In genomic region chr10:93749218-93749799, GRCh38 we compare ENCODE assay signal across 16 cellular contexts. TPM values are rescaled to one million over a fixed set of nuclear protein-coding genes. Genes with fewer than 3 reads are reported as not detected.
DNase-seq lines count a peak whose midpoint lies in the region.
"Had no signal": no experiment of that assay in that cellular context is flagged by ENCODE, and none has a peak within 500 bp of the region (broad histone marks: within the 10 kb centered on the region; RNA-seq: fewer than 3 reads in every experiment).

No MANE protein-coding gene starts in this region.

- H3K4me1 ChIP-seq in ectodermal cell (ENCODE audit: control insufficient read depth, insufficient read depth, low read length) (peaks cover 43% of the 10 kb centered on the region), mesenchymal stem cell (ENCODE audit: control insufficient read depth, insufficient read depth, low read depth, low read length) (peaks cover 12% of the 10 kb centered on the region), HAP-1 (peaks cover 3% of the 10 kb centered on the region; the same call in 1 of the 2 replicates)
- H3K4me1 ChIP-seq: BLaER1, thyroid gland had no signal

- no peaks in the 10 kb centered on the region for H3K27me3 ChIP-seq in MG63
- H3K27me3 ChIP-seq in ectodermal cell (ENCODE audit: control insufficient read depth, insufficient read depth, low read length, poor library complexity, severe bottlenecking), result no peaks in the 10 kb centered on the region
- no peaks in the 10 kb centered on the region for H3K27me3 ChIP-seq in mesenchymal stem cell (ENCODE audit: control insufficient read depth in 1 of 2, insufficient read depth in 1 of 2, low read length in 2 of 2)
- H3K27me3 ChIP-seq in HAP-1 (ENCODE audit: low read depth), result peaks cover 3% of the 10 kb centered on the region; the same call in 1 of the 2 replicates
- H3K27me3 ChIP-seq: BLaER1, thyroid gland had no signal

- H2AFZ ChIP-seq in mesenchymal stem cell (ENCODE audit: low read depth, low read length), result no peak overlapping the region

- H3K4me3 ChIP-seq in MG63, result no peak overlapping the region
- no peak overlapping the region for H3K4me3 ChIP-seq in ectodermal cell (ENCODE audit: insufficient read depth, low read depth, low read length)
- H3K4me3 ChIP-seq in mesenchymal stem cell (ENCODE audit: insufficient read depth in 1 of 2, low read depth in 1 of 2, low read length in 2 of 2), result no peak overlapping the region
- no peak overlapping the region for H3K4me3 ChIP-seq in HAP-1
- H3K4me3 ChIP-seq: BLaER1, thyroid gland had no signal

- H3K9ac ChIP-seq in mesenchymal stem cell (ENCODE audit: low read length), result no peak overlapping the region
- H3K9ac ChIP-seq: BLaER1 had no signal

- 16 to 17% methylated on average over 5 of the region's 5 CpGs for WGBS in ectodermal cell, 2 experiments
- 56% methylated on average over 5 of the region's 5 CpGs for WGBS in mesenchymal stem cell

- H2BK12ac ChIP-seq in mesenchymal stem cell (ENCODE audit: low read length in 2 of 2), result peak overlapping the region; percentile 2 to 29

- H3K79me1 ChIP-seq in mesenchymal stem cell (replicated peaks; ENCODE audit: low read length, poor library complexity, severe bottlenecking), result no peaks in the 10 kb centered on the region

- H3K14ac ChIP-seq in mesenchymal stem cell (ENCODE audit: low read length in 2 of 2), result no peak overlapping the region

- no peak overlapping the region for H4K8ac ChIP-seq in mesenchymal stem cell (ENCODE audit: low read length)

- peak overlapping the region; percentile 18 to 80 for H3K18ac ChIP-seq in mesenchymal stem cell (ENCODE audit: low read depth in 1 of 2, low read length in 2 of 2)

- H3K9me3 ChIP-seq in MG63 (no peaks in the 10 kb centered on the region; the same call in 1 of the 2 replicates), ectodermal cell (ENCODE audit: control insufficient read depth, low read length) (no peaks in the 10 kb centered on the region), mesenchymal stem cell (ENCODE audit: control insufficient read depth, low read length) (no peaks in the 10 kb centered on the region), HAP-1 (no peaks in the 10 kb centered on the region)
- H3K9me3 ChIP-seq: BLaER1, thyroid gland had no signal

- H2BK120ac ChIP-seq in mesenchymal stem cell (ENCODE audit: low read depth, low read length), result no peak overlapping the region

- in situ Hi-C loops in Caki2 (cut with HindIII; ENCODE audit: low pct_unique_long_range_greater_than_20kb, low sequenced_read_pairs) (no loop called here), HAP-1 (cut with MboI; ENCODE audit: low sequenced_read_pairs) (no loop called here)

- peak overlapping the region; percentile 11 for H4K91ac ChIP-seq in mesenchymal stem cell (ENCODE audit: low read length)

- H2BK5ac ChIP-seq in mesenchymal stem cell (ENCODE audit: low read depth, low read length, poor library complexity, severe bottlenecking), result no peak overlapping the region

- peak overlapping the region; percentile 15 for H2AK5ac ChIP-seq in mesenchymal stem cell (ENCODE audit: low read length, severe bottlenecking)

- no peak overlapping the region for H3K23ac ChIP-seq in mesenchymal stem cell (ENCODE audit: low read length in 2 of 2)

- no peaks in the 10 kb centered on the region for H3K36me3 ChIP-seq in MG63
- H3K36me3 ChIP-seq in ectodermal cell (ENCODE audit: control insufficient read depth, insufficient read depth, low read length), result no peaks in the 10 kb centered on the region
- H3K36me3 ChIP-seq in mesenchymal stem cell (ENCODE audit: control insufficient read depth in 1 of 2, insufficient read depth in 2 of 2, low read depth in 1 of 2, low read length in 2 of 2), result no peaks in the 10 kb centered on the region
- H3K36me3 ChIP-seq in HAP-1 (replicated peaks), result no peaks in the 10 kb centered on the region
- H3K36me3 ChIP-seq: BLaER1, thyroid gland had no signal

- no peak overlapping the region for H2BK15ac ChIP-seq in mesenchymal stem cell (ENCODE audit: low read depth, poor library complexity, severe bottlenecking)

- H3K27ac ChIP-seq in ectodermal cell (ENCODE audit: insufficient read depth, low read depth, low read length, poor library complexity, severe bottlenecking), result peak overlapping the region; percentile 60
- H3K27ac ChIP-seq in mesenchymal stem cell (ENCODE audit: low read length, poor library complexity, severe bottlenecking), result peak overlapping the region; percentile 79
- H3K27ac ChIP-seq: BLaER1, thyroid gland had no signal

- H3K4ac ChIP-seq in mesenchymal stem cell (ENCODE audit: low read depth in 1 of 2, low read length in 2 of 2), result no peak overlapping the region

- H3K4me2 ChIP-seq in mesenchymal stem cell (ENCODE audit: low read length, poor library complexity, severe bottlenecking), result no peak overlapping the region
- H3K4me2 ChIP-seq: BLaER1 had no signal

- DNase-seq in Caki2 (ENCODE audit: low read depth) (peak; percentile 32), MG63 (peak; percentile 50), mesenchymal stem cell (peak; percentile 54), A172 (ENCODE audit: low spot score) (no peak), HAP-1 (ENCODE audit: low spot score in 2 of 2) (no peak), SKM-1 treated with dmso at 0.1 percent for 144 hours (lab: John Stamatoyannopoulos, UW; ENCODE audit: unreplicated experiment) (no peak)
- DNase-seq in activated naive CD4-positive, alpha-beta T cell treated with Interleukin-2 at 50 U/mL for 16 hours, result no peak
- DNase-seq: activated CD8-positive, alpha-beta memory T cell treated with anti-CD3 and anti-CD28 coated beads, Interleukin-2, amount 50 U/mL, for 4 hours; amniotic stem cell; IMR-90; left cardiac atrium; thyroid gland had no signal

RNA-seq across cellular contexts. Expression of gene LGI1, which starts 8.4 kb away (rescaled TPM):
- total RNA-seq in Caki2 (2014; rRNA removed; shearing (Covaris generic); ENCODE audit: low replicate concordance), result not detected in 2 replicates
- total RNA-seq in MG63 (2014; rRNA removed; shearing (Covaris generic); ENCODE audit: low replicate concordance), result not detected in 2 replicates
- 74.0 TPM for polyA plus RNA-seq in ectodermal cell (2013, experiment 1 of 4)
- polyA plus RNA-seq in ectodermal cell (2013, experiment 2 of 4), result 59.9 TPM
- polyA plus RNA-seq in ectodermal cell (2013, experiment 3 of 4), result 55.0 TPM
- polyA plus RNA-seq in ectodermal cell (2013, experiment 4 of 4), result 53.5 TPM
- 9.7 TPM for polyA plus RNA-seq in mesenchymal stem cell (2013, experiment 1 of 2)
- 11.1 TPM for polyA plus RNA-seq in mesenchymal stem cell (2013, experiment 2 of 2)
- total RNA-seq in A172 (2014; rRNA removed; shearing (Covaris generic)), result not detected in 2 replicates
- total RNA-seq: IMR-90, progenitor cell of endocrine pancreas, Right ventricle myocardium inferior, thyroid gland had no signal
- polyA plus RNA-seq: IMR-90 had no signal

RNA-seq across cellular contexts. Expression of gene FRA10AC1, which starts 46.9 kb away (rescaled TPM):
- total RNA-seq in Caki2 (2014; rRNA removed; shearing (Covaris generic); ENCODE audit: low replicate concordance), result 0.67 and 3.9 TPM in 2 replicates
- total RNA-seq in MG63 (2014; rRNA removed; shearing (Covaris generic); ENCODE audit: low replicate concordance), result 1.9 and 4.2 TPM in 2 replicates
- polyA plus RNA-seq in ectodermal cell (2013, experiment 1 of 4), result 19.4 TPM
- 18.9 TPM for polyA plus RNA-seq in ectodermal cell (2013, experiment 2 of 4)
- 14.3 TPM for polyA plus RNA-seq in ectodermal cell (2013, experiment 3 of 4)
- 16.6 TPM for polyA plus RNA-seq in ectodermal cell (2013, experiment 4 of 4)
- 31.3 TPM for polyA plus RNA-seq in mesenchymal stem cell (2013, experiment 1 of 2)
- 32.4 TPM for polyA plus RNA-seq in mesenchymal stem cell (2013, experiment 2 of 2)
- total RNA-seq in A172 (2014; rRNA removed; shearing (Covaris generic)), result 5.4 and 8.3 TPM in 2 replicates

Comparison
In these comparisons a context has a peak if more than half of its experiments do, and no peak if none do; other contexts are left out.
1. DNase-seq: peak in Caki2 (single experiment), MG63 (single experiment) and mesenchymal stem cell (single experiment); none in A172 (single experiment), HAP-1 (0 of 2), activated naive CD4-positive, alpha-beta T cell treated with Interleukin-2 at 50 U/mL for 16 hours (single experiment) and SKM-1 treated with dmso at 0.1 percent for 144 hours (single experiment).